ENCODE assay signal across 2 cellular contexts in the genomic region with DNA sequence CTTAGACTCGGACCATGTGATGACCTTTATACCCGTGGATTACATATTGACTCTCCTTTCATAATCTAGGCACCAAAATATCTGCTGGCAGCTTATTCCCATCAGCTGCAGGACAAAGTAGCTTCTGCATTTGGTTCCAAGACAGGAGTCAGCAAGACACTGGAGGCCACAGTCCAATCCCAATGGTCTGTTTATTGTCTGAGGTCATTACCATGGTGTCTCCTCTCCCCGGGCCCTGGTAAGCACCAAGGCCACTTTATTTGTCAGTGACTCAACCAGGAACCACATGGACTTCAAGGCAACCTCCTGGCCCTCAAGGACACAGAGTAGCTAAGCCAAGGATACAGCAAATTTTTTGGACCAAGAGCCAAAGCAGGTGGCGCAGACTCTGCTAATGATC.
TF ChIP-seq lines count a peak whose summit lies in the region.

No MANE protein-coding gene starts in this region.

TF ChIP-seq in H1, 55 proteins besides CTCF, POLR2A, EP300 and RAD21:
- TF ChIP-seq, protein P1, sequence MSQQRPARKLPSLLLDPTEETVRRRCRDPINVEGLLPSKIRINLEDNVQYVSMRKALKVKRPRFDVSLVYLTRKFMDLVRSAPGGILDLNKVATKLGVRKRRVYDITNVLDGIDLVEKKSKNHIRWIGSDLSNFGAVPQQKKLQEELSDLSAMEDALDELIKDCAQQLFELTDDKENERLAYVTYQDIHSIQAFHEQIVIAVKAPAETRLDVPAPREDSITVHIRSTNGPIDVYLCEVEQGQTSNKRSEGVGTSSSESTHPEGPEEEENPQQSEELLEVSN (IDR thresholded peaks at IDR 0.05) = no peak
- TF ChIP-seq, protein P2, sequence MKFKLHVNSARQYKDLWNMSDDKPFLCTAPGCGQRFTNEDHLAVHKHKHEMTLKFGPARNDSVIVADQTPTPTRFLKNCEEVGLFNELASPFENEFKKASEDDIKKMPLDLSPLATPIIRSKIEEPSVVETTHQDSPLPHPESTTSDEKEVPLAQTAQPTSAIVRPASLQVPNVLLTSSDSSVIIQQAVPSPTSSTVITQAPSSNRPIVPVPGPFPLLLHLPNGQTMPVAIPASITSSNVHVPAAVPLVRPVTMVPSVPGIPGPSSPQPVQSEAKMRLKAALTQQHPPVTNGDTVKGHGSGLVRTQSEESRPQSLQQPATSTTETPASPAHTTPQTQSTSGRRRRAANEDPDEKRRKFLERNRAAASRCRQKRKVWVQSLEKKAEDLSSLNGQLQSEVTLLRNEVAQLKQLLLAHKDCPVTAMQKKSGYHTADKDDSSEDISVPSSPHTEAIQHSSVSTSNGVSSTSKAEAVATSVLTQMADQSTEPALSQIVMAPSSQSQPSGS (IDR thresholded peaks at IDR 0.05; ENCODE audit: low read length) = no peak
- TF ChIP-seq CTBP2 (IDR thresholded peaks at IDR 0.05; ENCODE audit: borderline replicate concordance, insufficient read depth, insufficient read length, low read length) (no peak), MAFK (IDR thresholded peaks at IDR 0.05; ENCODE audit: low read depth, low read length) (no peak)

TF ChIP-seq in neural cell, 6 proteins besides CTCF, POLR2A, EP300 and RAD21:
- TF ChIP-seq TAF1 (IDR thresholded peaks at IDR 0.05; ENCODE audit: low read depth) (no peak), SMC3 (conservative IDR thresholded peaks at IDR 0.05; ENCODE audit: poor library complexity) (no peak), MXI1 (conservative IDR thresholded peaks at IDR 0.05; ENCODE audit: poor library complexity, severe bottlenecking) (no peak), POLR2AphosphoS5 (IDR thresholded peaks at IDR 0.05) (no peak), EZH2 (IDR thresholded peaks at IDR 0.05; ENCODE audit: borderline replicate concordance, insufficient read depth, low read length, poor library complexity, severe bottlenecking) (no peak)
- TF ChIP-seq, protein P3, sequence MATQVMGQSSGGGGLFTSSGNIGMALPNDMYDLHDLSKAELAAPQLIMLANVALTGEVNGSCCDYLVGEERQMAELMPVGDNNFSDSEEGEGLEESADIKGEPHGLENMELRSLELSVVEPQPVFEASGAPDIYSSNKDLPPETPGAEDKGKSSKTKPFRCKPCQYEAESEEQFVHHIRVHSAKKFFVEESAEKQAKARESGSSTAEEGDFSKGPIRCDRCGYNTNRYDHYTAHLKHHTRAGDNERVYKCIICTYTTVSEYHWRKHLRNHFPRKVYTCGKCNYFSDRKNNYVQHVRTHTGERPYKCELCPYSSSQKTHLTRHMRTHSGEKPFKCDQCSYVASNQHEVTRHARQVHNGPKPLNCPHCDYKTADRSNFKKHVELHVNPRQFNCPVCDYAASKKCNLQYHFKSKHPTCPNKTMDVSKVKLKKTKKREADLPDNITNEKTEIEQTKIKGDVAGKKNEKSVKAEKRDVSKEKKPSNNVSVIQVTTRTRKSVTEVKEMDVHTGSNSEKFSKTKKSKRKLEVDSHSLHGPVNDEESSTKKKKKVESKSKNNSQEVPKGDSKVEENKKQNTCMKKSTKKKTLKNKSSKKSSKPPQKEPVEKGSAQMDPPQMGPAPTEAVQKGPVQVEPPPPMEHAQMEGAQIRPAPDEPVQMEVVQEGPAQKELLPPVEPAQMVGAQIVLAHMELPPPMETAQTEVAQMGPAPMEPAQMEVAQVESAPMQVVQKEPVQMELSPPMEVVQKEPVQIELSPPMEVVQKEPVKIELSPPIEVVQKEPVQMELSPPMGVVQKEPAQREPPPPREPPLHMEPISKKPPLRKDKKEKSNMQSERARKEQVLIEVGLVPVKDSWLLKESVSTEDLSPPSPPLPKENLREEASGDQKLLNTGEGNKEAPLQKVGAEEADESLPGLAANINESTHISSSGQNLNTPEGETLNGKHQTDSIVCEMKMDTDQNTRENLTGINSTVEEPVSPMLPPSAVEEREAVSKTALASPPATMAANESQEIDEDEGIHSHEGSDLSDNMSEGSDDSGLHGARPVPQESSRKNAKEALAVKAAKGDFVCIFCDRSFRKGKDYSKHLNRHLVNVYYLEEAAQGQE (IDR thresholded peaks at IDR 0.05; ENCODE audit: borderline replicate concordance) = no peak
